ENCODE assay signal across 13 cellular contexts in the genomic region with DNA sequence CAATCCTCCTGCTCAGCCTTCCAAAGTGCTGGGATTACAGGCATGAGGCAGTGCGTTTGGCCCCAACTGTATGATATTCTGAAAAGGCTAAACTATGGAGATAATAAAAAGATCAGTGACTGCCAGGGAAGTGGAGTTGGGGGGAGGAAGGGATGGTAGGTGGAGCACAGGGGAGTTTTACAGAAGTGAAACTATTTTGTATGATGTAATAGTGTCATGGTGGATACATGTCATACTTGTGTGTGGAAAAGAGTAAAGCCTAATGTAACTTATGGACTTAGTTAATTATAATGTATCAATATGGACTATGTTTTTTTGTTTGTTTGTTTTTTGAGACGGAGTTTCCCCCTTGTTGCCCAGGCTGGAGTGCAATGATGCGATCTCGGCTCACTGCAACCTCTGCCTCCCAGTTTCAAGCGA. TPM values are rescaled to one million over a fixed set of nuclear protein-coding genes. Genes with fewer than 3 reads are reported as not detected.
DNase-seq lines count a peak whose midpoint lies in the region; ATAC-seq and TF ChIP-seq lines count a peak whose summit lies in the region.
"Had no signal": no experiment of that assay in that cellular context is flagged by ENCODE, and none has a peak within 500 bp of the region (broad histone marks: within the 10 kb centered on the region; RNA-seq: fewer than 3 reads in every experiment).

No MANE protein-coding gene starts in this region.

- H3K36me3 ChIP-seq in DND-41 (ENCODE audit: insufficient read depth, low read length) (peaks cover under 1% of the 10 kb centered on the region), heart left ventricle (peaks cover 0 to 6% (median 1%) of the 10 kb centered on the region in 9 donors)
- H3K36me3 ChIP-seq: Peyer's patch had no signal

- H3K4me3 Mint-ChIP-seq in memory B cell, result peak overlapping the region; percentile 5
- H3K4me3 Mint-ChIP-seq in activated CD8-positive, alpha-beta memory T cell treated with anti-CD3 and anti-CD28 coated beads, Interleukin-2, amount 10 ng/mL, durations not matched to agents 7 days and 5 days, result no peak overlapping the region

- H3K4me1 ChIP-seq in DND-41 (ENCODE audit: insufficient read depth, low read length) (peaks cover 29% of the 10 kb centered on the region), heart left ventricle (peaks cover 0 to 30% (median 14%) of the 10 kb centered on the region in 12 donors)

- peaks cover 25% of the 10 kb centered on the region for H3K79me2 ChIP-seq in DND-41 (ENCODE audit: insufficient read depth, low read length)

- H3K9me3 ChIP-seq in DND-41 (ENCODE audit: insufficient read depth, low read length, severe bottlenecking) (no peaks in the 10 kb centered on the region), heart left ventricle (no peaks in the 10 kb centered on the region)
- H3K9me3 ChIP-seq: Peyer's patch had no signal

- H2AFZ ChIP-seq in DND-41 (ENCODE audit: low read depth, low read length), result peak overlapping the region; percentile 61; the same call in 1 of the 2 replicates

- DNase-seq in DND-41, result no peak
- DNase-seq in OCI-M1 (lab: John Stamatoyannopoulos, UW), result peak; percentile 80
- DNase-seq in memory B cell (ENCODE audit: low spot score in 2 of 2), result peak in 1 of 2 donors; percentile 27
- no peak for DNase-seq in NCI-H2196 (lab: John Stamatoyannopoulos, UW; ENCODE audit: unreplicated experiment)
- DNase-seq in activated CD8-positive, alpha-beta memory T cell treated with anti-CD3 and anti-CD28 coated beads, Interleukin-2, amount 10 ng/mL, durations not matched to agents 7 days and 5 days, result no peak
- DNase-seq in heart left ventricle, result no peak
- DNase-seq: activated effector memory CD4-positive, alpha-beta T cell treated with Interleukin-2 at 50 U/mL for 16 hours; Calu3; dorsolateral prefrontal cortex; occipital lobe; Peyer's patch had no signal

- H3K27ac Mint-ChIP-seq in memory B cell, result peak overlapping the region; percentile 16
- H3K27ac Mint-ChIP-seq in activated CD8-positive, alpha-beta memory T cell treated with anti-CD3 and anti-CD28 coated beads, Interleukin-2, amount 10 ng/mL, durations not matched to agents 7 days and 5 days, result no peak overlapping the region

- no peak overlapping the region for H3K9ac ChIP-seq in DND-41 (ENCODE audit: low read depth, low read length)

- ATAC-seq in DND-41 (ENCODE audit: insufficient read depth, low read depth) (no peak), HG02885 (IDR thresholded peaks at IDR 0.05; ENCODE audit: poor library complexity, unreplicated experiment) (peak; percentile 44), memory B cell (ENCODE audit: low read depth) (peak; percentile 59), heart left ventricle (no peak), GM21619 (IDR thresholded peaks at IDR 0.05; ENCODE audit: unreplicated experiment) (no peak)
- no peak for ATAC-seq in activated CD8-positive, alpha-beta memory T cell treated with anti-CD3 and anti-CD28 coated beads, Interleukin-2, amount 10 ng/mL, durations not matched to agents 7 days and 5 days

- TF ChIP-seq CTCF in DND-41 (IDR thresholded peaks at IDR 0.05; ENCODE audit: borderline replicate concordance, extremely low read depth, low read length, poor library complexity, severe bottlenecking), result no peak
- no peak for TF ChIP-seq CTCF in heart left ventricle (IDR thresholded peaks at IDR 0.05)

- no peaks in the 10 kb centered on the region for H4K20me1 ChIP-seq in DND-41 (ENCODE audit: insufficient read depth, low read length)

- CTCF ChIA-PET in activated CD8-positive, alpha-beta memory T cell treated with anti-CD3 and anti-CD28 coated beads, Interleukin-2, amount 10 ng/mL, durations not matched to agents 7 days and 5 days (lab: Charles Lee), result interaction anchor here (0.7 kb wide), 1 partner anchor 172 kb away, joined by 3 read pairs; no protein-coding TSS in a partner anchor

- no peaks in the 10 kb centered on the region for H3K36me3 Mint-ChIP-seq in memory B cell
- no peaks in the 10 kb centered on the region for H3K36me3 Mint-ChIP-seq in activated CD8-positive, alpha-beta memory T cell treated with anti-CD3 and anti-CD28 coated beads, Interleukin-2, amount 10 ng/mL, durations not matched to agents 7 days and 5 days

- intact Hi-C loops in heart left ventricle (cut with DNase I), result loop anchor here in 6 of 10 donors (5.0 kb wide), 3 partner anchors 38 to 53 kb away; a partner anchor contains a TSS

- H3K27ac ChIP-seq in DND-41 (ENCODE audit: low read length) (no peak overlapping the region), heart left ventricle (peak overlapping the region in 1 of 12 donors; percentile 79)
- H3K27ac ChIP-seq: dorsolateral prefrontal cortex, Peyer's patch had no signal

- peaks cover 10% of the 10 kb centered on the region for H3K4me1 Mint-ChIP-seq in memory B cell
- H3K4me1 Mint-ChIP-seq in activated CD8-positive, alpha-beta memory T cell treated with anti-CD3 and anti-CD28 coated beads, Interleukin-2, amount 10 ng/mL, durations not matched to agents 7 days and 5 days, result peaks cover 24% of the 10 kb centered on the region

- H3K27me3 Mint-ChIP-seq in memory B cell, result no peaks in the 10 kb centered on the region
- H3K27me3 Mint-ChIP-seq in activated CD8-positive, alpha-beta memory T cell treated with anti-CD3 and anti-CD28 coated beads, Interleukin-2, amount 10 ng/mL, durations not matched to agents 7 days and 5 days, result no peaks in the 10 kb centered on the region

- H3K27me3 ChIP-seq in DND-41 (ENCODE audit: insufficient read depth, low read length, poor library complexity) (no peaks in the 10 kb centered on the region), heart left ventricle (no peaks in the 10 kb centered on the region)
- H3K27me3 ChIP-seq: dorsolateral prefrontal cortex, Peyer's patch had no signal

- 86 to 89% (median 87%) methylated on average over 5 of the region's 5 CpGs for WGBS in heart left ventricle, 4 donors

- no peaks in the 10 kb centered on the region for H3K9me3 Mint-ChIP-seq in memory B cell
- H3K9me3 Mint-ChIP-seq in activated CD8-positive, alpha-beta memory T cell treated with anti-CD3 and anti-CD28 coated beads, Interleukin-2, amount 10 ng/mL, durations not matched to agents 7 days and 5 days (ENCODE audit: low read depth), result no peaks in the 10 kb centered on the region

- H3K4me3 ChIP-seq in DND-41 (ENCODE audit: low read depth in 1 of 2, low read length in 2 of 2), result no peak overlapping the region
- H3K4me3 ChIP-seq in heart left ventricle, result no peak overlapping the region
- H3K4me3 ChIP-seq: dorsolateral prefrontal cortex, Peyer's patch had no signal

- no peak overlapping the region for H3K4me2 ChIP-seq in DND-41 (ENCODE audit: insufficient read depth, low read length)

- TF ChIP-seq POLR2A in heart left ventricle (IDR thresholded peaks at IDR 0.05), result no peak

RNA-seq across cellular contexts. Expression of a gene that starts 2.9 kb away (rescaled TPM):
- total RNA-seq in activated CD8-positive, alpha-beta memory T cell treated with anti-CD3 and anti-CD28 coated beads, Interleukin-2, amount 10 ng/mL, durations not matched to agents 7 days and 5 days, result 10 to 100 TPM; 26.0 to 26.7 TPM
- total RNA-seq in heart left ventricle, result 10 to 100 TPM; 13.2 to 30.7 (median 20.8) TPM
- 10 to 100 TPM; 12.6 to 28.7 TPM for polyA plus RNA-seq in heart left ventricle

RNA-seq across cellular contexts. Expression of a gene that starts 13.2 kb away (rescaled TPM):
- 100 to 1,000 TPM in 1 of 2 experiments, 10 to 100 TPM in 1; 99.6 to 124 TPM for total RNA-seq in activated CD8-positive, alpha-beta memory T cell treated with anti-CD3 and anti-CD28 coated beads, Interleukin-2, amount 10 ng/mL, durations not matched to agents 7 days and 5 days
- total RNA-seq in heart left ventricle, result 100 to 1,000 TPM in 1 of 9 donors, 10 to 100 TPM in 4, 1 to 10 TPM in 4; 5.4 to 103 (median 10.1) TPM
- 10 to 100 TPM; 13.8 to 21.7 TPM for polyA plus RNA-seq in heart left ventricle

RNA-seq across cellular contexts. Expression of a gene that starts 20.1 kb away (rescaled TPM):
- total RNA-seq in activated CD8-positive, alpha-beta memory T cell treated with anti-CD3 and anti-CD28 coated beads, Interleukin-2, amount 10 ng/mL, durations not matched to agents 7 days and 5 days, result 10 to 100 TPM; 84.4 to 88.4 TPM
- total RNA-seq in heart left ventricle, result 100 to 1,000 TPM in 1 of 9 donors, 10 to 100 TPM in 8; 21.0 to 186 (median 36.6) TPM
- 10 to 100 TPM; 65.4 to 81.9 TPM for polyA plus RNA-seq in heart left ventricle

RNA-seq across cellular contexts. Expression of a gene that starts 25.2 kb away (rescaled TPM):
- 100 to 1,000 TPM; 271 to 336 TPM for total RNA-seq in activated CD8-positive, alpha-beta memory T cell treated with anti-CD3 and anti-CD28 coated beads, Interleukin-2, amount 10 ng/mL, durations not matched to agents 7 days and 5 days
- 100 to 1,000 TPM in 7 of 9 donors, 10 to 100 TPM in 2; 66.0 to 218 (median 128) TPM for total RNA-seq in heart left ventricle
- polyA plus RNA-seq in heart left ventricle, result 100 to 1,000 TPM in 1 of 2 donors, 10 to 100 TPM in 1; 72.3 to 131 TPM

RNA-seq across cellular contexts. Expression of a gene that starts 31.4 kb away (rescaled TPM):
- 100 to 1,000 TPM; 100 to 110 TPM for total RNA-seq in activated CD8-positive, alpha-beta memory T cell treated with anti-CD3 and anti-CD28 coated beads, Interleukin-2, amount 10 ng/mL, durations not matched to agents 7 days and 5 days
- 100 to 1,000 TPM in 4 of 9 donors, 10 to 100 TPM in 5; 77.7 to 208 (median 92.0) TPM for total RNA-seq in heart left ventricle
- 100 to 1,000 TPM; 165 to 235 TPM for polyA plus RNA-seq in heart left ventricle

Comparison
In these comparisons a context has a peak if more than half of its experiments do, and no peak if none do; other contexts are left out.
1. ATAC-seq: peak in HG02885 (single experiment) and memory B cell (single experiment); none in DND-41 (single experiment), activated CD8-positive, alpha-beta memory T cell treated with anti-CD3 and anti-CD28 coated beads, Interleukin-2, amount 10 ng/mL, durations not matched to agents 7 days and 5 days (single experiment), heart left ventricle (0 of 4) and GM21619 (single experiment).